In the genomic region with DNA sequence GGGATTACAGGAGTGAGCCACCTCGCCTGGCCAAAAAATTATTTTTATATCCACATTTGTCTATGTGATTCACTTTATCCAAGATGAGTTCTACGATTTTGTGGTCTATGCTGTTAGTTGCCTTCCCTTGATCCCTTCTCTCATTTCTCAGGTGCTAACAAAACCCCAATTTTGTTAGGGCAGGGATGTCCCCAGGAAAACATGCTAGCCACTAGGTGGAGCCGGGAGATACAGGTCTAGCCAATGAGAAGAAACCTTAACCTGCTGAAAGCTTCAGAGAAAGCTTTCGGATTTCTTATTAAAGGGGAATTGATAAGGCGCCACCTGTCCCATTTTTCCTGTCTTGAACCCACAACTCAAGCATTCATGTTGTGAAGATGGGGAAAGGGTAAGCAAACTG, we compare ENCODE assay signal across 8 cellular contexts.
DNase-seq lines count a peak whose midpoint lies in the region; ATAC-seq and TF ChIP-seq lines count a peak whose summit lies in the region.

No MANE protein-coding gene starts in this region.

- no peaks in the 10 kb centered on the region for H3K79me2 ChIP-seq in GM23338 (replicated peaks; ENCODE audit: insufficient read depth)

- in situ Hi-C loops in ACHN (cut with HindIII; ENCODE audit: low pct_ligation_motif_present, low pct_unique_long_range_greater_than_20kb, low sequenced_read_pairs), result no loop called here

- H3K9me3 Mint-ChIP-seq in GM23338, result peaks cover 10% of the 10 kb centered on the region

- no peak overlapping the region for H2AFZ ChIP-seq in GM23338

- H3K27me3 ChIP-seq in GM23338 (ENCODE audit: insufficient read depth) (no peaks in the 10 kb centered on the region), WERI-Rb-1 (ENCODE audit: insufficient read depth, low read depth, severe bottlenecking) (no peaks in the 10 kb centered on the region)

- H3K9me2 ChIP-seq in GM23338 (ENCODE audit: insufficient read depth), result 0 out of 2 replicates have a peak, but pooled peaks cover 8% of the 10 kb centered on the region

- peaks cover 2% of the 10 kb centered on the region for H3K27me3 Mint-ChIP-seq in GM23338 (ENCODE audit: insufficient read depth, low read depth, poor library complexity)

- no peaks in the 10 kb centered on the region for H3K4me1 ChIP-seq in GM23338 (ENCODE audit: insufficient read depth)

- no peak overlapping the region for H3K4me2 ChIP-seq in GM23338

- H3K4me1 Mint-ChIP-seq in GM23338, result no peaks in the 10 kb centered on the region

- H3K27ac ChIP-seq in GM23338 (ENCODE audit: low read depth), result no peak overlapping the region
- no peak overlapping the region for H3K27ac ChIP-seq in WERI-Rb-1

- TF ChIP-seq CTCF in GM23338 (conservative IDR thresholded peaks at IDR 0.05; ENCODE audit: low read depth in 2 of 2), result peak; percentile 71 to 76
- peak; percentile 44 for TF ChIP-seq CTCF in WERI-Rb-1 (IDR thresholded peaks at IDR 0.05; ENCODE audit: low read depth, low read length)
- TF ChIP-seq CTCF in epithelial cell of proximal tubule (conservative IDR thresholded peaks at IDR 0.05; ENCODE audit: low read depth, low read length), result peak; percentile 66

- DNase-seq in ACHN, result peak; percentile 9
- peak; percentile 77 for DNase-seq in GM23338 (ENCODE audit: low spot score)
- peak; percentile 24 for DNase-seq in WERI-Rb-1
- DNase-seq in epithelial cell of proximal tubule (ENCODE audit: low read depth), result no peak
- DNase-seq in stimulated activated CD4-positive, alpha-beta T cell treated with anti-CD3 and anti-CD28 coated beads, Interleukin-15, amount 100 ng/mL, for 48 hours (ENCODE audit: low read depth in 2 of 2), result peak; percentile 17 to 37
- no peak for DNase-seq in cortex of kidney (lab: John Stamatoyannopoulos, UW)
- DNase-seq in NCI-H345 (lab: John Stamatoyannopoulos, UW), result no peak

- H3K9me3 ChIP-seq in WERI-Rb-1 (ENCODE audit: severe bottlenecking), result no peaks in the 10 kb centered on the region

- H4K20me1 ChIP-seq in GM23338 (replicated peaks; ENCODE audit: insufficient read depth), result no peaks in the 10 kb centered on the region

- H3K36me3 Mint-ChIP-seq in GM23338 (ENCODE audit: low read depth), result peaks cover under 1% of the 10 kb centered on the region; the same call in 1 of the 3 replicates

- H3K4me3 ChIP-seq in GM23338, result no peak overlapping the region
- H3K4me3 ChIP-seq in WERI-Rb-1 (ENCODE audit: low read depth, low read length), result no peak overlapping the region
- H3K4me3 ChIP-seq in epithelial cell of proximal tubule (ENCODE audit: low read depth, low read length), result no peak overlapping the region

- no peaks in the 10 kb centered on the region for H3F3A ChIP-seq in GM23338 (replicated peaks; ENCODE audit: low read depth)

- peak; percentile 70 for ATAC-seq in GM23338
- ATAC-seq in GM21619 (IDR thresholded peaks at IDR 0.05; ENCODE audit: unreplicated experiment), result no peak

- no peak overlapping the region for H3K4me3 Mint-ChIP-seq in GM23338

- no peak overlapping the region for H3K27ac Mint-ChIP-seq in GM23338

- H3K36me3 ChIP-seq in GM23338 (ENCODE audit: insufficient read depth) (no peaks in the 10 kb centered on the region), WERI-Rb-1 (no peaks in the 10 kb centered on the region)

TF ChIP-seq in GM23338, 12 proteins besides CTCF, POLR2A, EP300 and RAD21 (continues in another document):
- no peak for TF ChIP-seq STAT1 (IDR thresholded peaks at IDR 0.05; ENCODE audit: unreplicated experiment)
- no peak for TF ChIP-seq NANOG (IDR thresholded peaks at IDR 0.05; ENCODE audit: borderline replicate concordance)
- no peak for TF ChIP-seq ZNF114 (CRISPR knock-in tag; IDR thresholded peaks at IDR 0.05)
- TF ChIP-seq POLR2AphosphoS5 (IDR thresholded peaks at IDR 0.05; ENCODE audit: low read depth), result no peak
- TF ChIP-seq ZNF331 (CRISPR knock-in tag; IDR thresholded peaks at IDR 0.05; ENCODE audit: low read depth), result no peak
- TF ChIP-seq, protein P1, sequence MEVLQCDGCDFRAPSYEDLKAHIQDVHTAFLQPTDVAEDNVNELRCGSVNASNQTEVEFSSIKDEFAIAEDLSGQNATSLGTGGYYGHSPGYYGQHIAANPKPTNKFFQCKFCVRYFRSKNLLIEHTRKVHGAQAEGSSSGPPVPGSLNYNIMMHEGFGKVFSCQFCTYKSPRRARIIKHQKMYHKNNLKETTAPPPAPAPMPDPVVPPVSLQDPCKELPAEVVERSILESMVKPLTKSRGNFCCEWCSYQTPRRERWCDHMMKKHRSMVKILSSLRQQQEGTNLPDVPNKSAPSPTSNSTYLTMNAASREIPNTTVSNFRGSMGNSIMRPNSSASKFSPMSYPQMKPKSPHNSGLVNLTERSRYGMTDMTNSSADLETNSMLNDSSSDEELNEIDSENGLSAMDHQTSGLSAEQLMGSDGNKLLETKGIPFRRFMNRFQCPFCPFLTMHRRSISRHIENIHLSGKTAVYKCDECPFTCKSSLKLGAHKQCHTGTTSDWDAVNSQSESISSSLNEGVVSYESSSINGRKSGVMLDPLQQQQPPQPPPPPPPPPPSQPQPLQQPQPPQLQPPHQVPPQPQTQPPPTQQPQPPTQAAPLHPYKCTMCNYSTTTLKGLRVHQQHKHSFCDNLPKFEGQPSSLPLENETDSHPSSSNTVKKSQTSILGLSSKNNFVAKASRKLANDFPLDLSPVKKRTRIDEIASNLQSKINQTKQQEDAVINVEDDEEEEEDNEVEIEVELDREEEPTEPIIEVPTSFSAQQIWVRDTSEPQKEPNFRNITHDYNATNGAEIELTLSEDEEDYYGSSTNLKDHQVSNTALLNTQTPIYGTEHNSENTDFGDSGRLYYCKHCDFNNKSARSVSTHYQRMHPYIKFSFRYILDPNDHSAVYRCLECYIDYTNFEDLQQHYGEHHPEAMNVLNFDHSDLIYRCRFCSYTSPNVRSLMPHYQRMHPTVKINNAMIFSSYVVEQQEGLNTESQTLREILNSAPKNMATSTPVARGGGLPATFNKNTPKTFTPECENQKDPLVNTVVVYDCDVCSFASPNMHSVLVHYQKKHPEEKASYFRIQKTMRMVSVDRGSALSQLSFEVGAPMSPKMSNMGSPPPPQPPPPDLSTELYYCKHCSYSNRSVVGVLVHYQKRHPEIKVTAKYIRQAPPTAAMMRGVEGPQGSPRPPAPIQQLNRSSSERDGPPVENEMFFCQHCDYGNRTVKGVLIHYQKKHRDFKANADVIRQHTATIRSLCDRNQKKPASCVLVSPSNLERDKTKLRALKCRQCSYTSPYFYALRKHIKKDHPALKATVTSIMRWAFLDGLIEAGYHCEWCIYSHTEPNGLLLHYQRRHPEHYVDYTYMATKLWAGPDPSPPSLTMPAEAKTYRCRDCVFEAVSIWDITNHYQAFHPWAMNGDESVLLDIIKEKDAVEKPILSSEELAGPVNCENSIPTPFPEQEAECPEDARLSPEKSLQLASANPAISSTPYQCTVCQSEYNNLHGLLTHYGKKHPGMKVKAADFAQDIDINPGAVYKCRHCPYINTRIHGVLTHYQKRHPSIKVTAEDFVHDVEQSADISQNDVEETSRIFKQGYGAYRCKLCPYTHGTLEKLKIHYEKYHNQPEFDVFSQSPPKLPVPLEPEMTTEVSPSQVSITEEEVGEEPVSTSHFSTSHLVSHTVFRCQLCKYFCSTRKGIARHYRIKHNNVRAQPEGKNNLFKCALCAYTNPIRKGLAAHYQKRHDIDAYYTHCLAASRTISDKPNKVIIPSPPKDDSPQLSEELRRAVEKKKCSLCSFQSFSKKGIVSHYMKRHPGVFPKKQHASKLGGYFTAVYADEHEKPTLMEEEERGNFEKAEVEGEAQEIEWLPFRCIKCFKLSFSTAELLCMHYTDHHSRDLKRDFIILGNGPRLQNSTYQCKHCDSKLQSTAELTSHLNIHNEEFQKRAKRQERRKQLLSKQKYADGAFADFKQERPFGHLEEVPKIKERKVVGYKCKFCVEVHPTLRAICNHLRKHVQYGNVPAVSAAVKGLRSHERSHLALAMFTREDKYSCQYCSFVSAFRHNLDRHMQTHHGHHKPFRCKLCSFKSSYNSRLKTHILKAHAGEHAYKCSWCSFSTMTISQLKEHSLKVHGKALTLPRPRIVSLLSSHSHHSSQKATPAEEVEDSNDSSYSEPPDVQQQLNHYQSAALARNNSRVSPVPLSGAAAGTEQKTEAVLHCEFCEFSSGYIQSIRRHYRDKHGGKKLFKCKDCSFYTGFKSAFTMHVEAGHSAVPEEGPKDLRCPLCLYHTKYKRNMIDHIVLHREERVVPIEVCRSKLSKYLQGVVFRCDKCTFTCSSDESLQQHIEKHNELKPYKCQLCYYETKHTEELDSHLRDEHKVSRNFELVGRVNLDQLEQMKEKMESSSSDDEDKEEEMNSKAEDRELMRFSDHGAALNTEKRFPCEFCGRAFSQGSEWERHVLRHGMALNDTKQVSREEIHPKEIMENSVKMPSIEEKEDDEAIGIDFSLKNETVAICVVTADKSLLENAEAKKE (CRISPR knock-in tag; IDR thresholded peaks at IDR 0.05), result no peak
- TF ChIP-seq, protein P2, sequence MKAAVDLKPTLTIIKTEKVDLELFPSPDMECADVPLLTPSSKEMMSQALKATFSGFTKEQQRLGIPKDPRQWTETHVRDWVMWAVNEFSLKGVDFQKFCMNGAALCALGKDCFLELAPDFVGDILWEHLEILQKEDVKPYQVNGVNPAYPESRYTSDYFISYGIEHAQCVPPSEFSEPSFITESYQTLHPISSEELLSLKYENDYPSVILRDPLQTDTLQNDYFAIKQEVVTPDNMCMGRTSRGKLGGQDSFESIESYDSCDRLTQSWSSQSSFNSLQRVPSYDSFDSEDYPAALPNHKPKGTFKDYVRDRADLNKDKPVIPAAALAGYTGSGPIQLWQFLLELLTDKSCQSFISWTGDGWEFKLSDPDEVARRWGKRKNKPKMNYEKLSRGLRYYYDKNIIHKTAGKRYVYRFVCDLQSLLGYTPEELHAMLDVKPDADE (IDR thresholded peaks at IDR 0.05), result no peak

Comparison
In these comparisons a context has a peak if more than half of its experiments do, and no peak if none do; other contexts are left out.
1. DNase-seq: peak in ACHN (single experiment), GM23338 (single experiment), WERI-Rb-1 (single experiment) and stimulated activated CD4-positive, alpha-beta T cell treated with anti-CD3 and anti-CD28 coated beads, Interleukin-15, amount 100 ng/mL, for 48 hours (2 of 2); none in epithelial cell of proximal tubule (single experiment), cortex of kidney (single experiment) and NCI-H345 (single experiment).
2. Peak in every context shown above with its lines, with median percentiles within 50 percentile points of each other: CTCF ChIP-seq.